Comparison of ENCODE assay signal across 11 cellular contexts in genomic region chr9:37424204-37424685, GRCh38. TPM values are rescaled to one million over a fixed set of nuclear protein-coding genes. Genes with fewer than 3 reads are reported as not detected.
DNase-seq lines count a peak whose midpoint lies in the region; ATAC-seq and TF ChIP-seq lines count a peak whose summit lies in the region.
"Had no signal": no experiment of that assay in that cellular context is flagged by ENCODE, and none has a peak within 500 bp of the region (broad histone marks: within the 10 kb centered on the region; RNA-seq: fewer than 3 reads in every experiment).

No MANE protein-coding gene starts in this region.

- peak overlapping the region in 1 of 2 donors; percentile 30 for H3K27ac ChIP-seq in breast epithelium
- peak overlapping the region; percentile 59 for H3K27ac ChIP-seq in layer of hippocampus (ENCODE audit: low read depth, low read length)
- peak overlapping the region; percentile 1 to 2 for H3K27ac ChIP-seq in testis
- H3K27ac ChIP-seq: left lung, vagina had no signal

- POLR2A ChIA-PET in MCF 10A (lab: Yijun Ruan, JAX), result interaction anchor here (0.6 to 4.8 kb wide), 3 partner anchors 11 to 40 kb away, joined by 3 to 61 read pairs (median 37); partner anchors contain the start of gene ZBTB5

- H3K9me3 ChIP-seq in breast epithelium (no peaks in the 10 kb centered on the region), testis (no peaks in the 10 kb centered on the region)
- H3K9me3 ChIP-seq: left lung, vagina had no signal

- no peaks in the 10 kb centered on the region for H3K27me3 Mint-ChIP-seq in MCF 10A (ENCODE audit: insufficient read depth, unreplicated experiment)
- no peaks in the 10 kb centered on the region for H3K27me3 Mint-ChIP-seq in activated naive CD8-positive, alpha-beta T cell

- no peak for TF ChIP-seq POLR2A in breast epithelium (IDR thresholded peaks at IDR 0.05)
- TF ChIP-seq POLR2A in testis (IDR thresholded peaks at IDR 0.05), result no peak

- H3K4me1 Mint-ChIP-seq in MCF 10A (ENCODE audit: insufficient read depth, unreplicated experiment), result peaks cover 13% of the 10 kb centered on the region
- peaks cover 30% of the 10 kb centered on the region for H3K4me1 Mint-ChIP-seq in activated naive CD8-positive, alpha-beta T cell (ENCODE audit: low read depth)

- 42 to 53% methylated on average over 3 to 8 of the region's 8 CpGs for WGBS in testis, 2 donors

- H3K36me3 ChIP-seq in breast epithelium (no peaks in the 10 kb centered on the region), testis (ENCODE audit: low read depth, missing control alignments) (no peaks in the 10 kb centered on the region)

- ATAC-seq in GM21526 (IDR thresholded peaks at IDR 0.05; ENCODE audit: low FRiP score, unreplicated experiment), result no peak
- ATAC-seq: left lung had no signal

- H3K4me3 Mint-ChIP-seq in MCF 10A (ENCODE audit: unreplicated experiment), result peak overlapping the region; percentile 92
- H3K4me3 Mint-ChIP-seq in activated naive CD8-positive, alpha-beta T cell, result peak overlapping the region; percentile 95

- H3K27ac Mint-ChIP-seq in MCF 10A (ENCODE audit: low read depth, unreplicated experiment), result peak overlapping the region; percentile 96
- peak overlapping the region; percentile 70 for H3K27ac Mint-ChIP-seq in activated naive CD8-positive, alpha-beta T cell

- H3K27me3 ChIP-seq in breast epithelium (no peaks in the 10 kb centered on the region), layer of hippocampus (ENCODE audit: control insufficient read depth, insufficient read depth, low read length) (no peaks in the 10 kb centered on the region), testis (no peaks in the 10 kb centered on the region)
- H3K27me3 ChIP-seq: left lung, vagina had no signal

- CTCF ChIA-PET in MCF 10A (lab: Yijun Ruan, JAX), result interaction anchor here (0.6 to 2.7 kb wide), 2 partner anchors 9 to 326 kb away, joined by 3 to 26 read pairs; no protein-coding TSS in a partner anchor

- peaks cover 35% of the 10 kb centered on the region for H3K36me3 Mint-ChIP-seq in MCF 10A (ENCODE audit: insufficient read depth, unreplicated experiment)
- peaks cover 3% of the 10 kb centered on the region for H3K36me3 Mint-ChIP-seq in activated naive CD8-positive, alpha-beta T cell

- TF ChIP-seq CTCF in MCF 10A (IDR thresholded peaks at IDR 0.05; ENCODE audit: unreplicated experiment), result no peak
- TF ChIP-seq CTCF in breast epithelium (IDR thresholded peaks at IDR 0.05), result no peak
- TF ChIP-seq CTCF in testis (IDR thresholded peaks at IDR 0.05), result no peak

- intact Hi-C loops in MCF 10A (cut with micrococcal nuclease) (loop anchor here (5.0 kb wide), 1 partner anchor 38 kb away; no protein-coding TSS in a partner anchor), breast epithelium (cut with DNase I; ENCODE audit: low total_unique reads) (loop anchor here (10.0 kb wide), 2 partner anchors 61 to 321 kb away; partner anchors contain the start of gene POLR1E), testis (cut with DNase I; ENCODE audit: low total_unique reads) (no loop called here), cardiac septum (cut with DNase I) (loop anchor here (5.0 to 10.0 kb wide), 2 partner anchors 43 to 151 kb away; partner anchors contain the start of genes FBXO10 and ZBTB5)

- peak overlapping the region in 1 of 3 donors; percentile 37 for H3K4me3 ChIP-seq in breast epithelium
- H3K4me3 ChIP-seq in testis, result no peak overlapping the region

- H3K9me3 Mint-ChIP-seq in MCF 10A (ENCODE audit: unreplicated experiment), result no peaks in the 10 kb centered on the region
- no peaks in the 10 kb centered on the region for H3K9me3 Mint-ChIP-seq in activated naive CD8-positive, alpha-beta T cell (ENCODE audit: low read depth)

- DNase-seq in MCF 10A (ENCODE audit: unreplicated experiment) (no peak), breast epithelium (ENCODE audit: low spot score in 2 of 2) (no peak), testis (peak; percentile 58), LoVo (ENCODE audit: low spot score) (no peak), cardiac septum (ENCODE audit: low spot score) (no peak)
- DNase-seq: central memory CD4-positive, alpha-beta T cell; left lung had no signal

- H3K4me1 ChIP-seq in breast epithelium (peaks cover 12 to 23% of the 10 kb centered on the region in 2 donors), testis (peaks cover 33% of the 10 kb centered on the region)

- BruUV-seq in MCF 10A (replicated peaks; lab: Mats Ljungman, UMichigan), result no TSS peak

RNA-seq across cellular contexts. Expression of gene GRHPR, which starts 1.7 kb away (rescaled TPM):
- total RNA-seq in MCF 10A (2022) (114 and 121 TPM in 2 replicates), breast epithelium (100 to 1,000 TPM; 117 to 144 (median 140) TPM), testis (100 to 1,000 TPM; 195 to 262 TPM), cardiac septum (102 TPM)
- polyA plus RNA-seq in testis (ENCODE audit: insufficient read depth, low read depth, low replicate concordance), result 130 TPM

RNA-seq across cellular contexts. Expression of gene ZBTB5, which starts 41.0 kb away (rescaled TPM):
- total RNA-seq in MCF 10A (2022), result 8.9 and 9.0 TPM in 2 replicates
- 10 to 100 TPM; 10.6 to 21.5 (median 14.7) TPM for total RNA-seq in breast epithelium
- 10 to 100 TPM; 28.4 to 33.8 TPM for total RNA-seq in testis
- polyA plus RNA-seq in testis (ENCODE audit: insufficient read depth, low read depth, low replicate concordance), result 20.4 TPM
- 7.2 TPM for total RNA-seq in cardiac septum
